Comparison of ENCODE assay signal across 1 cellular context in genomic region chr11:20084921-20085814, GRCh38.
A peak's percentile ranks its signal among the peaks of the same experiment; 100 is the strongest.
TF ChIP-seq lines count a peak whose summit lies in the region.

No MANE protein-coding gene starts in this region.

TF ChIP-seq in HepG2, 621 proteins besides CTCF, POLR2A, EP300 and RAD21 (continued from another document and continues in another):
- TF ChIP-seq PATZ1 (CRISPR knock-in tag; IDR thresholded peaks at IDR 0.05) (0 out of 2 replicates have a peak, but pooled peaks have one; percentile 4), DBP (CRISPR knock-in tag; IDR thresholded peaks at IDR 0.05; ENCODE audit: not compliant biosample characterization) (no peak), KIAA2018 (CRISPR knock-in tag; IDR thresholded peaks at IDR 0.05; ENCODE audit: borderline replicate concordance) (no peak), ELF3 (CRISPR knock-in tag; IDR thresholded peaks at IDR 0.05) (no peak), ZNF274 (CRISPR knock-in tag; IDR thresholded peaks at IDR 0.05) (no peak), ZNF296 (CRISPR knock-in tag; conservative IDR thresholded peaks at IDR 0.05) (no peak), ARID2 (CRISPR knock-in tag; IDR thresholded peaks at IDR 0.05; ENCODE audit: borderline replicate concordance) (0 out of 2 replicates have a peak, but pooled peaks have one; percentile 60), ZNF512B (CRISPR knock-in tag; IDR thresholded peaks at IDR 0.05; ENCODE audit: borderline replicate concordance) (no peak), SNRNP70 (IDR thresholded peaks at IDR 0.05; ENCODE audit: low read depth, low read length) (no peak), GZF1 (CRISPR knock-in tag; IDR thresholded peaks at IDR 0.05) (0 out of 2 replicates have a peak, but pooled peaks have one; percentile 42), ATF1 (CRISPR knock-in tag; IDR thresholded peaks at IDR 0.05) (no peak), KDM5B (CRISPR knock-in tag; IDR thresholded peaks at IDR 0.05; ENCODE audit: borderline replicate concordance) (no peak; the same call in 1 of the 2 replicates), TBX3 (IDR thresholded peaks at IDR 0.05; ENCODE audit: borderline replicate concordance) (no peak), ZNF432 (CRISPR knock-in tag; IDR thresholded peaks at IDR 0.05; ENCODE audit: borderline replicate concordance) (no peak), NONO (IDR thresholded peaks at IDR 0.05) (no peak), NONO (CRISPR knock-in tag; conservative IDR thresholded peaks at IDR 0.05) (peak; percentile 65; the same call in 1 of the 2 replicates), SIN3A (IDR thresholded peaks at IDR 0.05; ENCODE audit: borderline replicate concordance, low read depth, low read length) (no peak), PITX1 (CRISPR knock-in tag; IDR thresholded peaks at IDR 0.05) (peak; percentile 46; the same call in 1 of the 2 replicates), BCL3 (CRISPR knock-in tag; IDR thresholded peaks at IDR 0.05) (no peak), ADNP (CRISPR knock-in tag; IDR thresholded peaks at IDR 0.05) (no peak), YEATS4 (CRISPR knock-in tag; IDR thresholded peaks at IDR 0.05; ENCODE audit: borderline replicate concordance) (peak; percentile 9; the same call in 1 of the 2 replicates), JDP2 (CRISPR knock-in tag; IDR thresholded peaks at IDR 0.05; ENCODE audit: borderline replicate concordance) (no peak), ZSCAN31 (CRISPR knock-in tag; IDR thresholded peaks at IDR 0.05; ENCODE audit: low read depth) (no peak), ZNF275 (CRISPR knock-in tag; IDR thresholded peaks at IDR 0.05; ENCODE audit: borderline replicate concordance) (no peak), PCBP1 (IDR thresholded peaks at IDR 0.05; ENCODE audit: borderline replicate concordance, low read depth, low read length) (no peak), NR1H2 (CRISPR knock-in tag; IDR thresholded peaks at IDR 0.05; ENCODE audit: borderline replicate concordance, low read depth) (no peak), ZNF878 (CRISPR knock-in tag; IDR thresholded peaks at IDR 0.05) (no peak), ZFP36L1 (CRISPR knock-in tag; IDR thresholded peaks at IDR 0.05) (no peak), ZNF569 (CRISPR knock-in tag; IDR thresholded peaks at IDR 0.05; ENCODE audit: borderline replicate concordance) (no peak), ZNF781 (CRISPR knock-in tag; IDR thresholded peaks at IDR 0.05; ENCODE audit: borderline replicate concordance, not compliant biosample characterization) (no peak), ZMYM3 (CRISPR knock-in tag; IDR thresholded peaks at IDR 0.05) (no peak; the same call in 1 of the 2 replicates), HNF4A (CRISPR knock-in tag; IDR thresholded peaks at IDR 0.05) (peak; percentile 62; the same call in 1 of the 2 replicates), RCOR2 (CRISPR knock-in tag; IDR thresholded peaks at IDR 0.05) (no peak), SNAPC5 (CRISPR knock-in tag; IDR thresholded peaks at IDR 0.05; ENCODE audit: borderline replicate concordance) (no peak), GMEB2 (CRISPR knock-in tag; IDR thresholded peaks at IDR 0.05; ENCODE audit: low read depth) (no peak), NFE2L2 (IDR thresholded peaks at IDR 0.05; ENCODE audit: low read length) (no peak), NR2C2 (CRISPR knock-in tag; IDR thresholded peaks at IDR 0.05; ENCODE audit: borderline replicate concordance) (no peak), TEAD3 (CRISPR knock-in tag; optimal IDR thresholded peaks at IDR 0.05; ENCODE audit: borderline replicate concordance) (peak; percentile 59), SIX4 (CRISPR knock-in tag; IDR thresholded peaks at IDR 0.05) (no peak), ZNF251 (CRISPR knock-in tag; IDR thresholded peaks at IDR 0.05) (no peak), U2AF1 (optimal IDR thresholded peaks at IDR 0.05; ENCODE audit: low read depth, low read length) (no peak), ZNF367 (CRISPR knock-in tag; IDR thresholded peaks at IDR 0.05; ENCODE audit: borderline replicate concordance) (no peak), ZNF761 (CRISPR knock-in tag; conservative IDR thresholded peaks at IDR 0.05) (no peak), ZBTB7B (CRISPR knock-in tag; IDR thresholded peaks at IDR 0.05) (no peak), PLSCR1 (CRISPR knock-in tag; IDR thresholded peaks at IDR 0.05; ENCODE audit: borderline replicate concordance) (no peak)
